In genomic region chr6:33570806-33571636, GRCh38 we compare ENCODE assay signal across 8 cellular contexts. TPM values are rescaled to one million over a fixed set of nuclear protein-coding genes. Genes with fewer than 3 reads are reported as not detected.
A peak's percentile ranks its signal among the peaks of the same experiment; 100 is the strongest.
DNase-seq lines count a peak whose midpoint lies in the region; TF ChIP-seq lines count a peak whose summit lies in the region.

No MANE protein-coding gene starts in this region.

- peak overlapping the region; percentile 93 for H3K4me3 Mint-ChIP-seq in endothelial cell (ENCODE audit: unreplicated experiment)

- no peaks in the 10 kb centered on the region for H3K9me3 Mint-ChIP-seq in endothelial cell (ENCODE audit: unreplicated experiment)

- H3K36me3 Mint-ChIP-seq in endothelial cell (ENCODE audit: low read depth, unreplicated experiment) = peaks cover 18% of the 10 kb centered on the region

- H3K27ac Mint-ChIP-seq in endothelial cell (ENCODE audit: unreplicated experiment) = peak overlapping the region; percentile 94

- DNase-seq in COLO829 (ENCODE audit: low spot score) = peak; percentile 86
- DNase-seq in GM20000 (ENCODE audit: low spot score) = peak; percentile 96
- DNase-seq in HPDE6-E6E7 (ENCODE audit: extremely low spot score) = peak; percentile 78
- DNase-seq in NOMO-1 treated with dmso at 0.1 percent for 144 hours (lab: John Stamatoyannopoulos, UW; ENCODE audit: unreplicated experiment) = peak; percentile 80
- peak; percentile 90 for DNase-seq in activated CD8-positive, alpha-beta memory T cell treated with anti-CD3 and anti-CD28 coated beads, Interleukin-2, amount 50 U/mL, for 24 hours (ENCODE audit: extremely low read depth)
- DNase-seq in endothelial cell (ENCODE audit: low spot score) = peak; percentile 73
- peak; percentile 56 for DNase-seq in middle frontal gyrus (ENCODE audit: extremely low spot score, low spot score)
- peak; percentile 88 to 90 for DNase-seq in stimulated activated CD8-positive, alpha-beta memory T cell treated with anti-CD3 and anti-CD28 coated beads, Interleukin-2, amount 100 ng/mL, for 48 hours (ENCODE audit: low read depth in 2 of 2)

- peaks cover 14% of the 10 kb centered on the region for H3K4me1 Mint-ChIP-seq in endothelial cell (ENCODE audit: unreplicated experiment)

- peaks cover 12% of the 10 kb centered on the region for H3K27me3 Mint-ChIP-seq in endothelial cell (ENCODE audit: unreplicated experiment)

- TF ChIP-seq CTCF in GM20000 (IDR thresholded peaks at IDR 0.05; ENCODE audit: extremely low read depth, missing control alignments) (no peak), endothelial cell (IDR thresholded peaks at IDR 0.05; ENCODE audit: unreplicated experiment) (no peak)

RNA-seq across cellular contexts. Expression of gene BAK1, which starts 9.1 kb away (rescaled TPM):
- 51.4 TPM for total RNA-seq in endothelial cell (ENCODE audit: unreplicated experiment)

RNA-seq across cellular contexts. Expression of gene ITPR3, which starts 50.1 kb away (rescaled TPM):
- 124 TPM for total RNA-seq in endothelial cell (ENCODE audit: unreplicated experiment)

Comparison
In these comparisons a context has a peak if more than half of its experiments do, and no peak if none do; other contexts are left out.
1. Peak in every context shown above with its lines: DNase-seq.